In the genomic region with DNA sequence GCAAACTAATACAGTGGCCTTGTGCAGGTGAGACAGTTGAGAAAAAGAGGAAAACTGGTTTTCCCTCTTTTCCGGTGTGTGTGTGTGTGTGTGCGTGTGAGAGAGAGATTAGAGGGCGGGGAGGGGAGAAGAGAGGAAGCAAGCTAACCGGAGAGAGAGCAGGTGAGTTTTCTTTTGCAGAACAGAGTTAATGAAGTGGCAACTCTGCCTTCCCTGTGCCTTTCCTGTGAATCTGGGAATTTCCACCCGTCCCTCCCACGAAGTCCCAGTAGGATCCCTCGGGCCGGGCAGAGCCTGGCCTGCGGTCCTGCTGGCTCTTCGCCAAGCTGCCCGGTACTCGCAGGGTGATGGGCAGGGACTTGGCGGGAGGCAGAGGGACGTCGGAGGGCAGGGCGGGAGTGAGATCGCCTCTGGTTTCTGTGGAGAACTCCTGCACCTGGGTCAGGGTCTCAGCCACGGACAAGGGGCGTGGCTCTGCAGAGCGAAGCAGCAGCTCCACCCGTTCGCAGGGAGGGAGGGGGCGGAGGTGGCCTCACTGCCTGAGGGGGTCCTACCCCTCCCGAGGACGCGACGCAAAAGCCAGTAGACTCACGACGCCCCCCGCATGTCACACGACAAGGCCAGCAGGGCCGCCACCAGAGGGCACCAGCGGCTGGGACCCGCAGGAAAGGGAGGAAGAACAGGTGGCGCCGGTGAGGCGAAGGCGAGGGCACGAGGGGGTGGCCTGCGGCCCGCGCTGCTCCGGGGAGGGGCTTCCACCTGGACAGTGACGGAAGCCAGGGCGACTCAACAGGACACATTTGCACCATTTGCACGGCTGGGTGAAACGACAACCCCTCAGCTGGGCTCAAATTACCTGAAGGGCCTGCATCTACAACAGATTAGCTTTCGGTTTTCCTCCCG, we compare ENCODE assay signal across 8 cellular contexts. TPM values are rescaled to one million over a fixed set of nuclear protein-coding genes. Genes with fewer than 3 reads are reported as not detected.
DNase-seq lines count a peak whose midpoint lies in the region; ATAC-seq and TF ChIP-seq lines count a peak whose summit lies in the region.

No MANE protein-coding gene starts in this region.

- ATAC-seq in CD4-positive, alpha-beta T cell (ENCODE audit: poor library complexity) = peak; percentile 73
- ATAC-seq in GM19467 (IDR thresholded peaks at IDR 0.05; ENCODE audit: unreplicated experiment) = no peak

- POLR2A ChIA-PET in CD4-positive, alpha-beta T cell (lab: Charles Lee) = interaction anchor here (1.1 kb wide), 1 partner anchor 15 kb away, joined by 3 read pairs; no protein-coding TSS in a partner anchor

- H3K27ac Mint-ChIP-seq in CD4-positive, alpha-beta T cell = no peak overlapping the region
- H3K27ac Mint-ChIP-seq in activated CD4-positive, alpha-beta T cell treated with anti-CD3 and anti-CD28 coated beads, Interleukin-2, amount 10 ng/mL, durations not matched to agents 24 days and 14 days = no peak overlapping the region

- DNase-seq in CD4-positive, alpha-beta T cell = peak; percentile 47 to 75 (median 63)
- DNase-seq in HCEC 1CT = peak; percentile 12
- peak; percentile 92 for DNase-seq in NCI-H2196 (lab: John Stamatoyannopoulos, UW; ENCODE audit: unreplicated experiment)
- peak; percentile 90 for DNase-seq in activated CD4-positive, alpha-beta T cell treated with anti-CD3 and anti-CD28 coated beads, Interleukin-2, amount 10 ng/mL, durations not matched to agents 24 days and 14 days
- DNase-seq in dermis microvascular lymphatic vessel endothelial cell (ENCODE audit: low read depth in 2 of 2) = peak; percentile 7 to 33
- peak; percentile 19 to 59 for DNase-seq in lung microvascular endothelial cell (ENCODE audit: low read depth in 2 of 2)
- peak; percentile 56 for DNase-seq in stimulated activated CD8-positive, alpha-beta memory T cell treated with anti-CD3 and anti-CD28 coated beads, Interleukin-15, amount 100 ng/mL, for 1 hour (ENCODE audit: low read depth)

- H3K9me3 ChIP-seq in CD4-positive, alpha-beta T cell (ENCODE audit: control insufficient read depth, low read length) = no peaks in the 10 kb centered on the region

- peaks cover 2% of the 10 kb centered on the region for H3K9me3 Mint-ChIP-seq in CD4-positive, alpha-beta T cell
- H3K9me3 Mint-ChIP-seq in activated CD4-positive, alpha-beta T cell treated with anti-CD3 and anti-CD28 coated beads, Interleukin-2, amount 10 ng/mL, durations not matched to agents 24 days and 14 days = no peaks in the 10 kb centered on the region

- H3K27me3 ChIP-seq in CD4-positive, alpha-beta T cell (ENCODE audit: control insufficient read depth, insufficient read depth, low read length) = no peaks in the 10 kb centered on the region

- peaks cover 6% of the 10 kb centered on the region for H3K4me1 Mint-ChIP-seq in CD4-positive, alpha-beta T cell (ENCODE audit: low read depth)
- peaks cover 9% of the 10 kb centered on the region for H3K4me1 Mint-ChIP-seq in activated CD4-positive, alpha-beta T cell treated with anti-CD3 and anti-CD28 coated beads, Interleukin-2, amount 10 ng/mL, durations not matched to agents 24 days and 14 days

- H3K36me3 Mint-ChIP-seq in CD4-positive, alpha-beta T cell (ENCODE audit: low read depth) = no peaks in the 10 kb centered on the region
- no peaks in the 10 kb centered on the region for H3K36me3 Mint-ChIP-seq in activated CD4-positive, alpha-beta T cell treated with anti-CD3 and anti-CD28 coated beads, Interleukin-2, amount 10 ng/mL, durations not matched to agents 24 days and 14 days (ENCODE audit: low read depth)

- intact Hi-C loops in CD4-positive, alpha-beta T cell (cut with DNase I, micrococcal nuclease) = no loop called here
- intact Hi-C loops in activated CD4-positive, alpha-beta T cell treated with anti-CD3 and anti-CD28 coated beads, Interleukin-2, amount 10 ng/mL, durations not matched to agents 24 days and 14 days (cut with micrococcal nuclease) = loop anchor here (5.0 kb wide), 1 partner anchor 76 kb away; no protein-coding TSS in a partner anchor

- peak overlapping the region; percentile 94 for H3K4me3 Mint-ChIP-seq in CD4-positive, alpha-beta T cell
- peak overlapping the region; percentile 85 for H3K4me3 Mint-ChIP-seq in activated CD4-positive, alpha-beta T cell treated with anti-CD3 and anti-CD28 coated beads, Interleukin-2, amount 10 ng/mL, durations not matched to agents 24 days and 14 days

- peaks cover 10% of the 10 kb centered on the region for H3K27me3 Mint-ChIP-seq in CD4-positive, alpha-beta T cell
- H3K27me3 Mint-ChIP-seq in activated CD4-positive, alpha-beta T cell treated with anti-CD3 and anti-CD28 coated beads, Interleukin-2, amount 10 ng/mL, durations not matched to agents 24 days and 14 days = peaks cover 17% of the 10 kb centered on the region

- TF ChIP-seq CTCF in CD4-positive, alpha-beta T cell (IDR thresholded peaks at IDR 0.05) = peak; percentile 70

- CTCF ChIA-PET in CD4-positive, alpha-beta T cell (lab: Charles Lee) = interaction anchor here (0.7 kb wide), 1 partner anchor 193 kb away, joined by 3 read pairs; no protein-coding TSS in a partner anchor

- no peak overlapping the region for H3K27ac ChIP-seq in CD4-positive, alpha-beta T cell (ENCODE audit: low read depth, low read length)

RNA-seq across cellular contexts. Expression of a gene that starts 51.2 kb away (rescaled TPM):
- under 1 TPM; 0.11 to 0.20 TPM for total RNA-seq in CD4-positive, alpha-beta T cell
- total RNA-seq in activated CD4-positive, alpha-beta T cell treated with anti-CD3 and anti-CD28 coated beads, Interleukin-2, amount 10 ng/mL, durations not matched to agents 24 days and 14 days = not detected in 2 replicates
- total RNA-seq in dermis microvascular lymphatic vessel endothelial cell (0.38 and 1.2 TPM in 2 replicates), lung microvascular endothelial cell (under 0.01 and 0.22 TPM in 2 replicates)

RNA-seq across cellular contexts. Expression of a gene that starts 59.2 kb away (rescaled TPM):
- 1 to 10 TPM; 3.2 to 4.5 TPM for total RNA-seq in CD4-positive, alpha-beta T cell
- 39.0 and 43.7 TPM in 2 replicates for total RNA-seq in activated CD4-positive, alpha-beta T cell treated with anti-CD3 and anti-CD28 coated beads, Interleukin-2, amount 10 ng/mL, durations not matched to agents 24 days and 14 days
- total RNA-seq in dermis microvascular lymphatic vessel endothelial cell (6.5 and 7.0 TPM in 2 replicates), lung microvascular endothelial cell (5.2 and 6.5 TPM in 2 replicates)

Comparison
In these comparisons a context has a peak if more than half of its experiments do, and no peak if none do; other contexts are left out.
1. DNase-seq: peak in every context shown above with its lines; median percentile 92 in NCI-H2196; 90 in activated CD4-positive, alpha-beta T cell treated with anti-CD3 and anti-CD28 coated beads, Interleukin-2, amount 10 ng/mL, durations not matched to agents 24 days and 14 days; 63 in CD4-positive, alpha-beta T cell; 56 in stimulated activated CD8-positive, alpha-beta memory T cell treated with anti-CD3 and anti-CD28 coated beads, Interleukin-15, amount 100 ng/mL, for 1 hour; 39 in lung microvascular endothelial cell; 20 in dermis microvascular lymphatic vessel endothelial cell; 12 in HCEC 1CT.